19 cellular contexts compared by ENCODE assay signal in genomic region chr21:33355355-33355754, GRCh38. TPM values are rescaled to one million over a fixed set of nuclear protein-coding genes. Genes with fewer than 3 reads are reported as not detected.
DNase-seq lines count a peak whose midpoint lies in the region; ATAC-seq and TF ChIP-seq lines count a peak whose summit lies in the region.
"Had no signal": no experiment of that assay in that cellular context is flagged by ENCODE, and none has a peak within 500 bp of the region (broad histone marks: within the 10 kb centered on the region; RNA-seq: fewer than 3 reads in every experiment).

No MANE protein-coding gene starts in this region.

- CTCF ChIA-PET in activated CD4-positive, alpha-beta T cell treated with anti-CD3 and anti-CD28 coated beads for 36 hours (lab: Charles Lee): interaction anchor here (0.7 to 1.7 kb wide), 3 partner anchors 81 to 101 kb away, joined by 3 to 4 read pairs (median 3); no protein-coding TSS in a partner anchor

- no peaks in the 10 kb centered on the region for H3K27me3 Mint-ChIP-seq in activated CD4-positive, alpha-beta T cell treated with anti-CD3 and anti-CD28 coated beads for 36 hours
- no peaks in the 10 kb centered on the region for H3K27me3 Mint-ChIP-seq in activated naive CD8-positive, alpha-beta T cell treated with anti-CD3 and anti-CD28 coated beads for 36 hours
- no peaks in the 10 kb centered on the region for H3K27me3 Mint-ChIP-seq in naive B cell
- H3K27me3 Mint-ChIP-seq in immature natural killer cell (ENCODE audit: low read depth in 3 of 3): peaks cover 0 to 3% (median 0%) of the 10 kb centered on the region in 3 donors
- H3K27me3 Mint-ChIP-seq: type B pancreatic cell had no signal

- H3K4me2 ChIP-seq in DND-41 (ENCODE audit: insufficient read depth, low read length): no peak overlapping the region

- peaks cover 10% of the 10 kb centered on the region for H3K4me1 Mint-ChIP-seq in activated CD4-positive, alpha-beta T cell treated with anti-CD3 and anti-CD28 coated beads for 36 hours
- H3K4me1 Mint-ChIP-seq in activated naive CD8-positive, alpha-beta T cell treated with anti-CD3 and anti-CD28 coated beads for 36 hours: peaks cover 11% of the 10 kb centered on the region
- H3K4me1 Mint-ChIP-seq in naive B cell (peaks cover 5 to 21% (median 10%) of the 10 kb centered on the region in 3 donors), immature natural killer cell (peaks cover 1 to 5% of the 10 kb centered on the region in 2 donors)
- H3K4me1 Mint-ChIP-seq: stimulated activated effector memory CD8-positive, alpha-beta T cell treated with anti-CD3 and anti-CD28 coated beads, Interleukin-12 subunit alpha, Interleukin-12 subunit beta, amount 100 ng/mL, for 72 hours had no signal

- TF ChIP-seq CTCF in DND-41 (IDR thresholded peaks at IDR 0.05; ENCODE audit: borderline replicate concordance, extremely low read depth, low read length, poor library complexity, severe bottlenecking): no peak

- H3K4me1 ChIP-seq in DND-41 (ENCODE audit: insufficient read depth, low read length): no peaks in the 10 kb centered on the region
- H3K4me1 ChIP-seq: prostate gland had no signal

- intact Hi-C loops in activated CD4-positive, alpha-beta T cell treated with anti-CD3 and anti-CD28 coated beads for 36 hours (cut with DNase I, micrococcal nuclease): loop anchor here in 1 of 2 experiments (10.0 kb wide), 1 partner anchor 521 kb away; no protein-coding TSS in a partner anchor

- no peaks in the 10 kb centered on the region for H3K9me3 Mint-ChIP-seq in activated CD4-positive, alpha-beta T cell treated with anti-CD3 and anti-CD28 coated beads for 36 hours (ENCODE audit: low read depth)
- no peaks in the 10 kb centered on the region for H3K9me3 Mint-ChIP-seq in activated naive CD8-positive, alpha-beta T cell treated with anti-CD3 and anti-CD28 coated beads for 36 hours
- H3K9me3 Mint-ChIP-seq in naive B cell: no peaks in the 10 kb centered on the region
- no peaks in the 10 kb centered on the region for H3K9me3 Mint-ChIP-seq in immature natural killer cell
- H3K9me3 Mint-ChIP-seq: stimulated activated effector memory CD8-positive, alpha-beta T cell treated with anti-CD3 and anti-CD28 coated beads, Interleukin-12 subunit alpha, Interleukin-12 subunit beta, amount 100 ng/mL, for 72 hours; type B pancreatic cell had no signal

- no peaks in the 10 kb centered on the region for H3K27me3 ChIP-seq in DND-41 (ENCODE audit: insufficient read depth, low read length, poor library complexity)
- H3K27me3 ChIP-seq: left lung, Peyer's patch had no signal

- H3K9me3 ChIP-seq in DND-41 (ENCODE audit: insufficient read depth, low read length, severe bottlenecking): no peaks in the 10 kb centered on the region
- H3K9me3 ChIP-seq: left lung, Peyer's patch, prostate gland had no signal

- H3K36me3 Mint-ChIP-seq in activated CD4-positive, alpha-beta T cell treated with anti-CD3 and anti-CD28 coated beads for 36 hours (ENCODE audit: low read depth): peaks cover 20% of the 10 kb centered on the region
- H3K36me3 Mint-ChIP-seq in activated naive CD8-positive, alpha-beta T cell treated with anti-CD3 and anti-CD28 coated beads for 36 hours: peaks cover 8% of the 10 kb centered on the region
- peaks cover 5 to 6% of the 10 kb centered on the region in 2 donors for H3K36me3 Mint-ChIP-seq in naive B cell
- H3K36me3 Mint-ChIP-seq in immature natural killer cell: peaks cover 5 to 26% (median 15%) of the 10 kb centered on the region in 3 donors

- POLR2A ChIA-PET in activated CD4-positive, alpha-beta T cell treated with anti-CD3 and anti-CD28 coated beads for 36 hours (lab: Charles Lee): no interaction called here

- H3K27ac Mint-ChIP-seq in activated CD4-positive, alpha-beta T cell treated with anti-CD3 and anti-CD28 coated beads for 36 hours: peak overlapping the region; percentile 70
- peak overlapping the region; percentile 70 for H3K27ac Mint-ChIP-seq in activated naive CD8-positive, alpha-beta T cell treated with anti-CD3 and anti-CD28 coated beads for 36 hours
- H3K27ac Mint-ChIP-seq in naive B cell (peak overlapping the region in 5 of 6 donors; percentile 17 to 79 (median 71)), immature natural killer cell (no peak overlapping the region)
- H3K27ac Mint-ChIP-seq: stimulated activated effector memory CD8-positive, alpha-beta T cell treated with anti-CD3 and anti-CD28 coated beads, Interleukin-12 subunit alpha, Interleukin-12 subunit beta, amount 100 ng/mL, for 72 hours; type B pancreatic cell had no signal

- DNase-seq in activated CD4-positive, alpha-beta T cell treated with anti-CD3 and anti-CD28 coated beads for 36 hours: no peak
- DNase-seq in activated CD4-positive, alpha-beta T cell treated with anti-CD3 and anti-CD28 coated beads for 48 hours: no peak
- DNase-seq in DND-41 (no peak), naive B cell (no peak), epidermal melanocyte (ENCODE audit: insufficient read length, low spot score) (no peak), immature natural killer cell (no peak)
- DNase-seq in activated naive CD8-positive, alpha-beta T cell treated with anti-CD3 and anti-CD28 coated beads for 36 hours: no peak
- DNase-seq: amygdala, KBM-7, left lung, NCI-H1092 treated with DMSO at 0.1 percent for 48 hours, NCI-H2107, NCI-H526 treated with DMSO at 0.1 percent for 48 hours, Peyer's patch had no signal

- no peak overlapping the region for H3K4me3 Mint-ChIP-seq in activated CD4-positive, alpha-beta T cell treated with anti-CD3 and anti-CD28 coated beads for 36 hours
- no peak overlapping the region for H3K4me3 Mint-ChIP-seq in activated naive CD8-positive, alpha-beta T cell treated with anti-CD3 and anti-CD28 coated beads for 36 hours
- H3K4me3 Mint-ChIP-seq in naive B cell: no peak overlapping the region
- no peak overlapping the region for H3K4me3 Mint-ChIP-seq in immature natural killer cell
- H3K4me3 Mint-ChIP-seq: stimulated activated effector memory CD8-positive, alpha-beta T cell treated with anti-CD3 and anti-CD28 coated beads, Interleukin-12 subunit alpha, Interleukin-12 subunit beta, amount 100 ng/mL, for 72 hours; type B pancreatic cell had no signal

- H3K27ac ChIP-seq in DND-41 (ENCODE audit: low read length): no peak overlapping the region
- H3K27ac ChIP-seq: HL-60, Peyer's patch, prostate gland had no signal

- no peak overlapping the region for H3K9ac ChIP-seq in DND-41 (ENCODE audit: low read depth, low read length)

- no peak overlapping the region for H2AFZ ChIP-seq in DND-41 (ENCODE audit: low read depth, low read length)

- no peak overlapping the region for H3K4me3 ChIP-seq in DND-41 (ENCODE audit: low read depth in 1 of 2, low read length in 2 of 2)
- H3K4me3 ChIP-seq: left lung, Peyer's patch, prostate gland had no signal

- no peaks in the 10 kb centered on the region; the same call in 1 of the 2 replicates for H4K20me1 ChIP-seq in DND-41 (ENCODE audit: insufficient read depth, low read length)

- H3K79me2 ChIP-seq in DND-41 (ENCODE audit: insufficient read depth, low read length): no peaks in the 10 kb centered on the region

- ATAC-seq in activated CD4-positive, alpha-beta T cell treated with anti-CD3 and anti-CD28 coated beads for 36 hours: no peak
- ATAC-seq in DND-41 (ENCODE audit: insufficient read depth, low read depth) (peak; percentile 74), naive B cell (ENCODE audit: low read depth in 2 of 2) (no peak), HG03159 (IDR thresholded peaks at IDR 0.05; ENCODE audit: unreplicated experiment) (no peak)
- ATAC-seq: left lung; stimulated activated effector memory CD8-positive, alpha-beta T cell treated with anti-CD3 and anti-CD28 coated beads, Interleukin-12 subunit alpha, Interleukin-12 subunit beta, amount 100 ng/mL, for 72 hours had no signal

- H3K36me3 ChIP-seq in DND-41 (ENCODE audit: insufficient read depth, low read length): peaks cover 68% of the 10 kb centered on the region

RNA-seq across cellular contexts. Expression of gene IFNAR1, which starts 30.6 kb away (rescaled TPM):
- total RNA-seq in activated CD4-positive, alpha-beta T cell treated with anti-CD3 and anti-CD28 coated beads for 36 hours: 10 to 100 TPM; 21.8 to 29.6 TPM
- total RNA-seq in activated naive CD8-positive, alpha-beta T cell treated with anti-CD3 and anti-CD28 coated beads for 36 hours: 10 to 100 TPM; 32.3 to 34.7 TPM
- polyA plus RNA-seq in naive B cell (ENCODE audit: low read depth in 6 of 6): 100 to 1,000 TPM in 5 of 6 donors, 10 to 100 TPM in 1; 99.7 to 142 (median 126) TPM
- 10 to 100 TPM; 34.1 to 57.1 (median 40.6) TPM for polyA plus RNA-seq in immature natural killer cell

RNA-seq across cellular contexts. Expression of gene IFNGR2, which starts 47.9 kb away (rescaled TPM):
- 10 to 100 TPM; 16.4 to 18.9 TPM for total RNA-seq in activated CD4-positive, alpha-beta T cell treated with anti-CD3 and anti-CD28 coated beads for 36 hours
- 1 to 10 TPM; 5.6 to 5.7 TPM for total RNA-seq in activated naive CD8-positive, alpha-beta T cell treated with anti-CD3 and anti-CD28 coated beads for 36 hours
- 100 to 1,000 TPM; 120 to 177 (median 144) TPM for polyA plus RNA-seq in naive B cell (ENCODE audit: low read depth in 6 of 6)
- 1 to 10 TPM in 1 of 3 donors, under 1 TPM in 2; 0.35 to 2.0 (median 0.77) TPM for polyA plus RNA-seq in immature natural killer cell

Comparison
In these comparisons a context has a peak if more than half of its experiments do, and no peak if none do; other contexts are left out.
1. H3K27ac Mint-ChIP-seq: peak in activated CD4-positive, alpha-beta T cell treated with anti-CD3 and anti-CD28 coated beads for 36 hours (single experiment), activated naive CD8-positive, alpha-beta T cell treated with anti-CD3 and anti-CD28 coated beads for 36 hours (single experiment) and naive B cell (5 of 6); none in immature natural killer cell (0 of 6).